In genomic region chr1:13517193-13517812, GRCh38 we compare ENCODE assay signal across 10 cellular contexts. TPM values are rescaled to one million over a fixed set of nuclear protein-coding genes. Genes with fewer than 3 reads are reported as not detected.
DNase-seq lines count a peak whose midpoint lies in the region; ATAC-seq and TF ChIP-seq lines count a peak whose summit lies in the region.
"Had no signal": no experiment of that assay in that cellular context is flagged by ENCODE, and none has a peak within 500 bp of the region (broad histone marks: within the 10 kb centered on the region; RNA-seq: fewer than 3 reads in every experiment).

No MANE protein-coding gene starts in this region.

- no peaks in the 10 kb centered on the region for H3K9me3 ChIP-seq in colonic mucosa
- H3K9me3 ChIP-seq: suprapubic skin had no signal

- DNase-seq in GM12864 (ENCODE audit: low read depth) = no peak
- DNase-seq in HFFc6 = no peak
- DNase-seq in colonic mucosa = peak; percentile 20
- DNase-seq in mesothelial cell of epicardium (ENCODE audit: low spot score in 2 of 2, unreplicated experiment in 2 of 2) = no peak
- no peak for DNase-seq in superior temporal gyrus (ENCODE audit: extremely low spot score)
- DNase-seq: NCI-H1092 treated with DMSO at 0.1 percent for 48 hours, T-helper 17 cell had no signal

- H3K4me3 ChIP-seq in GM12864 (ENCODE audit: low read depth, low read length) (no peak overlapping the region), colonic mucosa (no peak overlapping the region)
- H3K4me3 ChIP-seq: suprapubic skin had no signal

- peaks cover 54% of the 10 kb centered on the region for H3K9me3 Mint-ChIP-seq in HFFc6
- H3K9me3 Mint-ChIP-seq in mesothelial cell of epicardium = peaks cover 5% of the 10 kb centered on the region

- no peak overlapping the region for H3K27ac ChIP-seq in colonic mucosa
- H3K27ac ChIP-seq: suprapubic skin had no signal

- H3K4me3 Mint-ChIP-seq in HFFc6 (no peak overlapping the region), mesothelial cell of epicardium (no peak overlapping the region)
- H3K4me3 Mint-ChIP-seq: T-helper 17 cell had no signal

- H3K27me3 ChIP-seq in colonic mucosa = peaks cover 10% of the 10 kb centered on the region

- no peaks in the 10 kb centered on the region for H3K4me1 ChIP-seq in colonic mucosa

- no peak for ATAC-seq in HG02852 (IDR thresholded peaks at IDR 0.05; ENCODE audit: unreplicated experiment)
- ATAC-seq in HG03432 (IDR thresholded peaks at IDR 0.05; ENCODE audit: unreplicated experiment) = no peak
- ATAC-seq: T-helper 17 cell had no signal

- H3K36me3 ChIP-seq in colonic mucosa = no peaks in the 10 kb centered on the region
- H3K36me3 ChIP-seq: suprapubic skin had no signal

- intact Hi-C loops in colonic mucosa (cut with DNase I) = no loop called here

- H3K4me1 Mint-ChIP-seq in HFFc6 (ENCODE audit: low read depth) (no peaks in the 10 kb centered on the region), mesothelial cell of epicardium (peaks cover 4% of the 10 kb centered on the region)
- H3K4me1 Mint-ChIP-seq: T-helper 17 cell had no signal

- peak; percentile 77 for TF ChIP-seq CTCF in GM12864 (IDR thresholded peaks at IDR 0.05; ENCODE audit: low read depth, low read length, missing control alignments)
- 0 out of 2 replicates have a peak, but pooled peaks have one; percentile 8 for TF ChIP-seq CTCF in HFFc6 (IDR thresholded peaks at IDR 0.05)
- TF ChIP-seq CTCF in colonic mucosa (IDR thresholded peaks at IDR 0.05) = no peak
- TF ChIP-seq CTCF in mesothelial cell of epicardium (IDR thresholded peaks at IDR 0.05; ENCODE audit: unreplicated experiment) = peak; percentile 25

- H3K27ac Mint-ChIP-seq in HFFc6 (no peak overlapping the region), mesothelial cell of epicardium (no peak overlapping the region)
- H3K27ac Mint-ChIP-seq: T-helper 17 cell had no signal

- H3K9ac ChIP-seq in colonic mucosa (ENCODE audit: low read depth in 2 of 2, low read length in 2 of 2) = no peak overlapping the region

- H3K36me3 Mint-ChIP-seq in HFFc6 (ENCODE audit: low read depth) (no peaks in the 10 kb centered on the region; the same call in 1 of the 2 replicates), mesothelial cell of epicardium (no peaks in the 10 kb centered on the region)

- peaks cover 2% of the 10 kb centered on the region for H3K27me3 Mint-ChIP-seq in HFFc6 (ENCODE audit: insufficient read depth)
- peaks cover 91% of the 10 kb centered on the region for H3K27me3 Mint-ChIP-seq in mesothelial cell of epicardium (ENCODE audit: low read depth)

RNA-seq across cellular contexts. Expression of gene LRRC38, which starts 3.5 kb away (rescaled TPM):
- not detected for total RNA-seq in HFFc6 (2021; fragmentation: NEBNext Ultra II Directional; extraction: Animal tissue kit (Norgen Biotek cat#: 25700))
- total RNA-seq in colonic mucosa = not detected
- not detected in 3 replicates for total RNA-seq in mesothelial cell of epicardium
- total RNA-seq: T-helper 17 cell had no signal
